ENCODE assay signal across 10 cellular contexts in genomic region chr18:32760391-32760790, GRCh38. TPM values are rescaled to one million over a fixed set of nuclear protein-coding genes. Genes with fewer than 3 reads are reported as not detected.
DNase-seq lines count a peak whose midpoint lies in the region; ATAC-seq and TF ChIP-seq lines count a peak whose summit lies in the region.
"Had no signal": no experiment of that assay in that cellular context is flagged by ENCODE, and none has a peak within 500 bp of the region (broad histone marks: within the 10 kb centered on the region; RNA-seq: fewer than 3 reads in every experiment).

No MANE protein-coding gene starts in this region.

- CTCF ChIA-PET in HEK293 (lab: Yijun Ruan, JAX): interaction anchor here (0.6 to 1.9 kb wide), 3 partner anchors 13 to 45 kb away, joined by 3 to 7 read pairs (median 4); no protein-coding TSS in a partner anchor
- CTCF ChIA-PET in activated naive CD4-positive, alpha-beta T cell treated with anti-CD3 and anti-CD28 coated beads for 36 hours (lab: Charles Lee): no interaction called here

- POLR2A ChIA-PET in HEK293 (lab: Yijun Ruan, JAX): no interaction called here

- peaks cover 52% of the 10 kb centered on the region for H3K4me1 Mint-ChIP-seq in memory B cell
- H3K4me1 Mint-ChIP-seq in activated naive CD4-positive, alpha-beta T cell treated with anti-CD3 and anti-CD28 coated beads for 36 hours (ENCODE audit: low read depth): no peaks in the 10 kb centered on the region

- H3K36me3 ChIP-seq in HEK293 (ENCODE audit: control insufficient read depth in 2 of 2, insufficient read depth in 1 of 2, low read length in 2 of 2) (no peaks in the 10 kb centered on the region), upper lobe of right lung (no peaks in the 10 kb centered on the region)
- no peaks in the 10 kb centered on the region for H3K36me3 ChIP-seq in effector memory CD4-positive, alpha-beta T cell (ENCODE audit: control insufficient read depth, insufficient read depth, low read length)

- H3K27ac ChIP-seq in HEK293 (ENCODE audit: extremely low read depth, low read depth, low read length) (no peak overlapping the region), upper lobe of right lung (no peak overlapping the region)
- no peak overlapping the region for H3K27ac ChIP-seq in effector memory CD4-positive, alpha-beta T cell (ENCODE audit: insufficient read depth, low read length, poor library complexity, severe bottlenecking)

- peak; percentile 62 to 69 for DNase-seq in memory B cell (ENCODE audit: low spot score in 2 of 2)
- no peak for DNase-seq in activated naive CD4-positive, alpha-beta T cell treated with anti-CD3 and anti-CD28 coated beads for 36 hours
- no peak for DNase-seq in activated T-cell treated with anti-CD3 and anti-CD28 coated beads, Interleukin-2, amount 50 U/mL, for 1 hour
- no peak for DNase-seq in effector memory CD4-positive, alpha-beta T cell
- no peak for DNase-seq in upper lobe of right lung
- DNase-seq: activated CD4-positive, CD25-positive, alpha-beta regulatory T cell; NCI-H1436 had no signal

- no peak overlapping the region for H3K4me3 ChIP-seq in HEK293 (ENCODE audit: low read depth, low read length)
- no peak overlapping the region for H3K4me3 ChIP-seq in effector memory CD4-positive, alpha-beta T cell (ENCODE audit: insufficient read depth, low read depth, low read length, poor library complexity, severe bottlenecking)
- H3K4me3 ChIP-seq in upper lobe of right lung: no peak overlapping the region

- H3K9me3 Mint-ChIP-seq in memory B cell: no peaks in the 10 kb centered on the region
- H3K9me3 Mint-ChIP-seq in activated naive CD4-positive, alpha-beta T cell treated with anti-CD3 and anti-CD28 coated beads for 36 hours: no peaks in the 10 kb centered on the region

- no peaks in the 10 kb centered on the region for H3K9me3 ChIP-seq in HEK293 (ENCODE audit: control insufficient read depth, insufficient read depth, low read depth, low read length)
- H3K9me3 ChIP-seq in effector memory CD4-positive, alpha-beta T cell (ENCODE audit: control insufficient read depth, low read length): no peaks in the 10 kb centered on the region
- no peaks in the 10 kb centered on the region for H3K9me3 ChIP-seq in upper lobe of right lung

- H3K27ac Mint-ChIP-seq in memory B cell: peak overlapping the region; percentile 85
- H3K27ac Mint-ChIP-seq in activated naive CD4-positive, alpha-beta T cell treated with anti-CD3 and anti-CD28 coated beads for 36 hours: no peak overlapping the region

- H3K4me1 ChIP-seq in HEK293 (ENCODE audit: control insufficient read depth, insufficient read depth, low read length): peaks cover 3% of the 10 kb centered on the region; the same call in 1 of the 2 replicates
- no peaks in the 10 kb centered on the region for H3K4me1 ChIP-seq in effector memory CD4-positive, alpha-beta T cell (ENCODE audit: control insufficient read depth, insufficient read depth, low read length, poor library complexity, severe bottlenecking)
- H3K4me1 ChIP-seq in upper lobe of right lung: no peaks in the 10 kb centered on the region

- no peaks in the 10 kb centered on the region for H3K27me3 Mint-ChIP-seq in memory B cell
- H3K27me3 Mint-ChIP-seq in activated naive CD4-positive, alpha-beta T cell treated with anti-CD3 and anti-CD28 coated beads for 36 hours (ENCODE audit: low read depth): peaks cover 7% of the 10 kb centered on the region

- peak; percentile 100 for ATAC-seq in GM18909 (IDR thresholded peaks at IDR 0.05; ENCODE audit: poor library complexity, unreplicated experiment)
- ATAC-seq in HG03558 (IDR thresholded peaks at IDR 0.05; ENCODE audit: extremely low read depth, unreplicated experiment): peak; percentile 96
- ATAC-seq in memory B cell (ENCODE audit: low read depth): peak; percentile 99
- ATAC-seq in upper lobe of right lung: no peak

- H3K36me3 Mint-ChIP-seq in memory B cell: peaks cover 5% of the 10 kb centered on the region
- H3K36me3 Mint-ChIP-seq in activated naive CD4-positive, alpha-beta T cell treated with anti-CD3 and anti-CD28 coated beads for 36 hours (ENCODE audit: low read depth): no peaks in the 10 kb centered on the region

- intact Hi-C loops in activated naive CD4-positive, alpha-beta T cell treated with anti-CD3 and anti-CD28 coated beads for 36 hours (cut with micrococcal nuclease): no loop called here
- intact Hi-C loops in upper lobe of right lung (cut with DNase I): no loop called here

- TF ChIP-seq CTCF in HEK293 (tag by site-specific recombination; IDR thresholded peaks at IDR 0.05) (no peak), upper lobe of right lung (IDR thresholded peaks at IDR 0.05) (no peak)

- H3K4me3 Mint-ChIP-seq in memory B cell: peak overlapping the region; percentile 60
- no peak overlapping the region for H3K4me3 Mint-ChIP-seq in activated naive CD4-positive, alpha-beta T cell treated with anti-CD3 and anti-CD28 coated beads for 36 hours

- H3K27me3 ChIP-seq in effector memory CD4-positive, alpha-beta T cell (replicated peaks; ENCODE audit: control insufficient read depth, insufficient read depth, low read length, poor library complexity, severe bottlenecking): no peaks in the 10 kb centered on the region
- H3K27me3 ChIP-seq in upper lobe of right lung: no peaks in the 10 kb centered on the region

TF ChIP-seq in HEK293, 187 proteins besides CTCF, POLR2A, EP300 and RAD21:
- peak; percentile 46; the same call in 1 of the 2 replicates for TF ChIP-seq PRDM1 (tag by site-specific recombination; IDR thresholded peaks at IDR 0.05)
- TF ChIP-seq ZSCAN4 (tag by site-specific recombination; IDR thresholded peaks at IDR 0.05): peak; percentile 76
- TF ChIP-seq ZBTB48 (tag by site-specific recombination; IDR thresholded peaks at IDR 0.05): no peak

RNA-seq across cellular contexts. Expression of gene KLHL14, which starts 12.4 kb away (rescaled TPM):
- total RNA-seq in activated naive CD4-positive, alpha-beta T cell treated with anti-CD3 and anti-CD28 coated beads for 36 hours: not detected
- 0.72 TPM for total RNA-seq in upper lobe of right lung

Comparison
In these comparisons a context has a peak if more than half of its experiments do, and no peak if none do; other contexts are left out.
1. DNase-seq: peak in memory B cell (2 of 2); none in activated naive CD4-positive, alpha-beta T cell treated with anti-CD3 and anti-CD28 coated beads for 36 hours (single experiment), activated T-cell treated with anti-CD3 and anti-CD28 coated beads, Interleukin-2, amount 50 U/mL, for 1 hour (single experiment), effector memory CD4-positive, alpha-beta T cell (0 of 3) and upper lobe of right lung (single experiment).